20 cellular contexts compared by ENCODE assay signal in the genomic region with DNA sequence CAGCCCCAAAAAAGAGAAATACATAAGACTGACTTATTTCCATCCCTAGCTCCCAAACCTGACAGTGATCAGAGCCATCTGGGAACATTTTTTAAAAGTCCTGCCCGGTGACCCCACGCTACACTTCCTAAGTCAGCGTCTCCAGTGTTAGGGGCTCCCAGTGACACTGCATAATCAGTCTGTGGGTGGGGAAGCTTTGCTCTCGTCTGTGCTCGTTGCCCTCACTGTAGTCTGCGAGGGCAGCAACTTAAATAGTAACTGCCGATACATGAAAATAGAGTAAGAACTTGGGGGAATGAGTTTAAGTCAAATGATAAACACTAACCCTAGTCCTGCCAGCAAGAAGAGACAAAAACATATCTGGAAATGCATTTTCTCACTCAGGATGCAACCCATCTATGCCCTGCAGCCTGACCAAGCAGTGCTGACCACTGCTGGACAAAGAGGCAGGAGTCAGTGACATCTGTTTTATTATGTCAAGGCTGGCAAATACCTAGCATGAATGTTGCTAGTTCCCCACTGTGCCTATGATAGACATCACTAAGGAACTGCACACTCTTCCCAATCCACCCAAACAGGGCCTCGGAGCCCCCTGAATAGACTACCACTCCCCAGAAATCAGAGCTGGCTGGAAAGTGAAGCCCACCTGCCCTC.
"Had no signal": no experiment of that assay in that cellular context is flagged by ENCODE, and none has a peak within 500 bp of the region (broad histone marks: within the 10 kb centered on the region; RNA-seq: fewer than 3 reads in every experiment).

No MANE protein-coding gene starts in this region.

- H3K27ac Mint-ChIP-seq: memory B cell; mesothelial cell of epicardium; nephron progenitor cell; stimulated activated naive B cell treated with anti-CD40 and anti-IgM and Interleukin-4, amounts not matched to agents 10 μg/mL and 1 μg/mL and 100 μg/mL, for 72 hours; stimulated activated naive CD8-positive, alpha-beta T cell treated with anti-CD3 and anti-CD28 coated beads, Interleukin-15, amount 100 ng/mL, for 72 hours had no signal

- H3K4me3 Mint-ChIP-seq: memory B cell; mesothelial cell of epicardium; naive B cell; nephron progenitor cell; stimulated activated naive B cell treated with anti-CD40 and anti-IgM and Interleukin-4, amounts not matched to agents 10 μg/mL and 1 μg/mL and 100 μg/mL, for 72 hours; stimulated activated naive CD8-positive, alpha-beta T cell treated with anti-CD3 and anti-CD28 coated beads, Interleukin-15, amount 100 ng/mL, for 72 hours had no signal

- H3K27me3 ChIP-seq: heart left ventricle, ovary, testis, tibial nerve, upper lobe of right lung had no signal

- H3K27me3 Mint-ChIP-seq: memory B cell; naive B cell; stimulated activated naive B cell treated with anti-CD40 and anti-IgM and Interleukin-4, amounts not matched to agents 10 μg/mL and 1 μg/mL and 100 μg/mL, for 72 hours; stimulated activated naive CD8-positive, alpha-beta T cell treated with anti-CD3 and anti-CD28 coated beads, Interleukin-15, amount 100 ng/mL, for 72 hours had no signal

- H3K9me3 Mint-ChIP-seq: memory B cell; mesothelial cell of epicardium; naive B cell; nephron progenitor cell; stimulated activated naive B cell treated with anti-CD40 and anti-IgM and Interleukin-4, amounts not matched to agents 10 μg/mL and 1 μg/mL and 100 μg/mL, for 72 hours; stimulated activated naive CD8-positive, alpha-beta T cell treated with anti-CD3 and anti-CD28 coated beads, Interleukin-15, amount 100 ng/mL, for 72 hours had no signal

- ATAC-seq: esophagus mucosa; stimulated activated naive CD8-positive, alpha-beta T cell treated with anti-CD3 and anti-CD28 coated beads, Interleukin-15, amount 100 ng/mL, for 72 hours; upper lobe of right lung had no signal

- H3K4me3 ChIP-seq: coronary artery, heart left ventricle, lower lobe of right lung, ovary, testis, tibial nerve, upper lobe of right lung had no signal

- H3K27ac ChIP-seq: coronary artery, heart left ventricle, lower lobe of right lung, ovary, testis, tibial nerve, upper lobe of right lung had no signal

- H3K4me1 ChIP-seq: lower lobe of right lung, testis, tibial nerve, upper lobe of right lung had no signal

- H3K9me3 ChIP-seq: heart left ventricle, lower lobe of right lung, ovary, testis, tibial nerve, upper lobe of right lung had no signal

- DNase-seq: effector CD8-positive, alpha-beta T cell; heart left ventricle; hippocampal formation; kidney glomerular epithelial cell; lower lobe of right lung; naive B cell; nephron progenitor cell; ovary; stimulated activated CD4-positive, alpha-beta T cell treated with anti-CD3 and anti-CD28 coated beads, Interleukin-4, amount 100 ng/mL, for 1 hour; stimulated activated CD8-positive, alpha-beta memory T cell treated with anti-CD3 and anti-CD28 coated beads, Interleukin-4, amount 100 ng/mL, for 48 hours; stimulated activated naive B cell treated with anti-CD40 and anti-IgM and Interleukin-4, amounts not matched to agents 10 μg/mL and 1 μg/mL and 100 μg/mL, for 72 hours; stimulated activated naive CD8-positive, alpha-beta T cell treated with anti-CD3 and anti-CD28 coated beads, Interleukin-15, amount 100 ng/mL, for 72 hours; testis; upper lobe of right lung had no signal

- H3K4me1 Mint-ChIP-seq: mesothelial cell of epicardium; nephron progenitor cell; stimulated activated naive CD8-positive, alpha-beta T cell treated with anti-CD3 and anti-CD28 coated beads, Interleukin-15, amount 100 ng/mL, for 72 hours had no signal

- H3K36me3 ChIP-seq: ovary had no signal

- FAIRE-seq: frontal cortex had no signal
